Comparison of ENCODE assay signal across 8 cellular contexts in genomic region chr6:119078449-119079287, GRCh38. TPM values are rescaled to one million over a fixed set of nuclear protein-coding genes. Genes with fewer than 3 reads are reported as not detected.
A peak's percentile ranks its signal among the peaks of the same experiment; 100 is the strongest.
DNase-seq lines count a peak whose midpoint lies in the region; ATAC-seq and TF ChIP-seq lines count a peak whose summit lies in the region.

FAM184A (minus strand) TSS chr6:119078664; CDS start chr6:119078299, 365 bp downstream.

- peaks cover 12% of the 10 kb centered on the region for H3K9me3 Mint-ChIP-seq in activated naive CD8-positive, alpha-beta T cell treated with anti-CD3 and anti-CD28 coated beads, Interleukin-2, amount 50 U/mL, for 24 hours

- H3K36me3 ChIP-seq in ES-I3 (ENCODE audit: insufficient read depth, low read length) (no peaks in the 10 kb centered on the region), H7 (replicated peaks; ENCODE audit: control insufficient read depth, insufficient read depth, low read length) (no peaks in the 10 kb centered on the region), SU-DHL-6 (ENCODE audit: low read length) (no peaks in the 10 kb centered on the region), heart right ventricle (no peaks in the 10 kb centered on the region), upper lobe of left lung (no peaks in the 10 kb centered on the region)

- H3K4me1 Mint-ChIP-seq in activated naive CD8-positive, alpha-beta T cell treated with anti-CD3 and anti-CD28 coated beads, Interleukin-2, amount 50 U/mL, for 24 hours, result peaks cover 36% of the 10 kb centered on the region

- peak within 1 kb of the TSS; percentile 72 for H2AFZ ChIP-seq in SU-DHL-6 (ENCODE audit: low read depth, low read length, severe bottlenecking)

- H3K9ac ChIP-seq in ES-I3 (ENCODE audit: low read depth, low read length) (peak within 1 kb of the TSS; percentile 60), SU-DHL-6 (ENCODE audit: low read length) (peak within 1 kb of the TSS; percentile 57)

- peak; percentile 37 for ATAC-seq in activated naive CD8-positive, alpha-beta T cell treated with anti-CD3 and anti-CD28 coated beads, Interleukin-2, amount 50 U/mL, for 24 hours
- ATAC-seq in heart right ventricle, result peak; percentile 73 to 89 (median 85)
- peak; percentile 68 to 92 for ATAC-seq in upper lobe of left lung (ENCODE audit: low FRiP score in 2 of 2)

- H4K20me1 ChIP-seq in SU-DHL-6 (ENCODE audit: low read depth, low read length), result no peaks in the 10 kb centered on the region

- H3K27ac ChIP-seq in SU-DHL-6 (ENCODE audit: low read depth, low read length) (no peak within 1 kb of the TSS), heart right ventricle (peak within 1 kb of the TSS in 8 of 10 donors; percentile 25 to 63 (median 45)), upper lobe of left lung (peak within 1 kb of the TSS; percentile 79 to 91 (median 89))

- no peak for TF ChIP-seq CTCF in SU-DHL-6 (IDR thresholded peaks at IDR 0.05; ENCODE audit: insufficient read depth, low read length, poor library complexity, severe bottlenecking)
- peak in 7 of 9 donors; percentile 7 to 58 (median 34) for TF ChIP-seq CTCF in heart right ventricle (IDR thresholded peaks at IDR 0.05)
- TF ChIP-seq CTCF in upper lobe of left lung (IDR thresholded peaks at IDR 0.05), result peak; percentile 43 to 80 (median 51)

- 1% methylated on average over 66 to 90 of the region's 91 CpGs for WGBS in heart right ventricle, 2 donors
- 0% methylated on average over 15 to 53 of the region's 91 CpGs for WGBS in upper lobe of left lung, 2 donors

- intact Hi-C loops in heart right ventricle (cut with DNase I), result no loop called here
- intact Hi-C loops in posterior cingulate gyrus (cut with DNase I), result loop anchor here (5.0 kb wide), 1 partner anchor 34 kb away; no protein-coding TSS in a partner anchor

- H3K4me3 ChIP-seq in H7 (ENCODE audit: insufficient read depth, low read depth, low read length) (peak within 1 kb of the TSS; percentile 62), SU-DHL-6 (ENCODE audit: insufficient read depth, low read length, poor library complexity, severe bottlenecking) (peak within 1 kb of the TSS; percentile 59), heart right ventricle (peak within 1 kb of the TSS; percentile 34 to 71 (median 65)), upper lobe of left lung (peak within 1 kb of the TSS; percentile 40 to 84 (median 68))

- peak within 1 kb of the TSS; percentile 61 for H3K4me2 ChIP-seq in SU-DHL-6 (ENCODE audit: low read depth, low read length, poor library complexity, severe bottlenecking)

- no peaks in the 10 kb centered on the region for H3F3A ChIP-seq in SU-DHL-6 (ENCODE audit: insufficient read depth)

- TF ChIP-seq EP300 in upper lobe of left lung (IDR thresholded peaks at IDR 0.05), result no peak

- H3K4me1 ChIP-seq in ES-I3 (ENCODE audit: insufficient read depth, low read length) (no peaks in the 10 kb centered on the region), heart right ventricle (peaks cover 0 to 26% (median 9%) of the 10 kb centered on the region in 9 donors), upper lobe of left lung (peaks cover 0 to 25% (median 9%) of the 10 kb centered on the region in 4 donors)

- H3K9me3 ChIP-seq in ES-I3 (ENCODE audit: control insufficient read depth, insufficient read depth, low read length), result no peaks in the 10 kb centered on the region; the same call in none of the 2 replicates
- H3K9me3 ChIP-seq in SU-DHL-6 (ENCODE audit: insufficient read depth, low read length), result peaks cover 10% of the 10 kb centered on the region; the same call in 1 of the 2 replicates
- peaks cover 0 to 13% (median 3%) of the 10 kb centered on the region in 11 donors for H3K9me3 ChIP-seq in heart right ventricle
- peaks cover 0 to 9% (median 5%) of the 10 kb centered on the region in 4 donors for H3K9me3 ChIP-seq in upper lobe of left lung

- DNase-seq in H7, result peak; percentile 87
- peak; percentile 79 for DNase-seq in LoVo (ENCODE audit: low spot score)
- DNase-seq in activated naive CD8-positive, alpha-beta T cell treated with anti-CD3 and anti-CD28 coated beads, Interleukin-2, amount 50 U/mL, for 24 hours, result peak; percentile 68
- DNase-seq in heart right ventricle, result peak; percentile 44 to 73
- peak; percentile 55 to 96 (median 74) for DNase-seq in posterior cingulate gyrus
- peak; percentile 62 to 95 for DNase-seq in upper lobe of left lung

- H3K27me3 Mint-ChIP-seq in activated naive CD8-positive, alpha-beta T cell treated with anti-CD3 and anti-CD28 coated beads, Interleukin-2, amount 50 U/mL, for 24 hours, result peaks cover 9% of the 10 kb centered on the region

- peak within 1 kb of the TSS; percentile 87 for H3K4me3 Mint-ChIP-seq in activated naive CD8-positive, alpha-beta T cell treated with anti-CD3 and anti-CD28 coated beads, Interleukin-2, amount 50 U/mL, for 24 hours

- H3K27ac Mint-ChIP-seq in activated naive CD8-positive, alpha-beta T cell treated with anti-CD3 and anti-CD28 coated beads, Interleukin-2, amount 50 U/mL, for 24 hours, result peak within 1 kb of the TSS; percentile 75

- H3K27me3 ChIP-seq in H7 (ENCODE audit: control insufficient read depth, insufficient read depth, low read length), result peaks cover 30% of the 10 kb centered on the region
- no peaks in the 10 kb centered on the region for H3K27me3 ChIP-seq in SU-DHL-6 (ENCODE audit: low read length)
- H3K27me3 ChIP-seq in heart right ventricle, result peaks cover 0 to 15% (median 0%) of the 10 kb centered on the region in 7 donors
- H3K27me3 ChIP-seq in upper lobe of left lung, result no peaks in the 10 kb centered on the region

- H3K9me2 ChIP-seq in SU-DHL-6 (replicated peaks; ENCODE audit: insufficient read depth, low read length), result no peaks in the 10 kb centered on the region

- H3K36me3 Mint-ChIP-seq in activated naive CD8-positive, alpha-beta T cell treated with anti-CD3 and anti-CD28 coated beads, Interleukin-2, amount 50 U/mL, for 24 hours (ENCODE audit: low read depth), result peaks cover 4% of the 10 kb centered on the region

- TF ChIP-seq POLR2A in upper lobe of left lung (IDR thresholded peaks at IDR 0.05), result peak in 2 of 4 donors; percentile 37 to 62

- no peaks in the 10 kb centered on the region for H3K79me2 ChIP-seq in SU-DHL-6 (ENCODE audit: insufficient read depth, low read length)

RNA-seq across cellular contexts. Expression of gene FAM184A, which starts in this region (rescaled TPM):
- total RNA-seq in H7 (2014; rRNA removed; shearing (Covaris generic)), result 6.8 and 13.2 TPM in 2 replicates
- total RNA-seq in heart right ventricle (1 to 10 TPM in 1 of 10 donors, under 1 TPM in 9; 0.16 to 1.6 (median 0.42) TPM), upper lobe of left lung (10 to 100 TPM in 5 of 6 donors, 1 to 10 TPM in 1; 8.4 to 75.4 (median 39.5) TPM)
- polyA plus RNA-seq in heart right ventricle, result 1 to 10 TPM in 1 of 2 donors, under 1 TPM in 1; 0.22 to 3.0 TPM
